ENCODE assay signal across 9 cellular contexts in genomic region chr5:59745422-59745863, GRCh38.
DNase-seq lines count a peak whose midpoint lies in the region; ATAC-seq and TF ChIP-seq lines count a peak whose summit lies in the region.
"Had no signal": no experiment of that assay in that cellular context is flagged by ENCODE, and none has a peak within 500 bp of the region (broad histone marks: within the 10 kb centered on the region; RNA-seq: fewer than 3 reads in every experiment).

No MANE protein-coding gene starts in this region.

- in situ Hi-C loops in mammary epithelial cell (cut with MboI; ENCODE audit: low sequenced_read_pairs in 2 of 2), result loop anchor here in 1 of 2 donors (10.0 kb wide), 1 partner anchor 49 kb away; no protein-coding TSS in a partner anchor
- in situ Hi-C loops in transverse colon (cut with MboI; ENCODE audit: low pct_ligation_motif_present in 1 of 4, low pct_unique_long_range_greater_than_20kb in 1 of 4, low sequenced_read_pairs in 3 of 4), result no loop called here

- H3K27ac Mint-ChIP-seq in neural progenitor cell, result no peak overlapping the region
- H3K27ac Mint-ChIP-seq in effector memory CD8-positive, alpha-beta T cell, result no peak overlapping the region

- H3K4me2 ChIP-seq in mammary epithelial cell (ENCODE audit: insufficient read depth, low read depth, low read length), result no peak overlapping the region
- H3K4me2 ChIP-seq in neural progenitor cell, result no peak overlapping the region

- peak overlapping the region; percentile 90 for H3K27ac ChIP-seq in mammary epithelial cell (ENCODE audit: insufficient read depth, low read depth, low read length)
- H3K27ac ChIP-seq in lung (ENCODE audit: low read depth in 1 of 2, low read length in 1 of 2), result peak overlapping the region; percentile 50 to 52
- H3K27ac ChIP-seq in transverse colon, result peak overlapping the region; percentile 59 to 66 (median 66)
- H3K27ac ChIP-seq in neural progenitor cell, result no peak overlapping the region

- H3K9me3 ChIP-seq in mammary epithelial cell (replicated peaks; ENCODE audit: insufficient read depth, low read length) (no peaks in the 10 kb centered on the region), lung (ENCODE audit: control insufficient read depth in 2 of 2, insufficient read depth in 1 of 2, low read length in 1 of 2) (no peaks in the 10 kb centered on the region), transverse colon (no peaks in the 10 kb centered on the region), neural progenitor cell (ENCODE audit: low read depth) (no peaks in the 10 kb centered on the region)

- TF ChIP-seq CTCF in mammary epithelial cell (conservative IDR thresholded peaks at IDR 0.05 in 1 of 2, IDR thresholded peaks at IDR 0.05 in 1 of 2; ENCODE audit: extremely low read depth in 1 of 2, insufficient read depth in 1 of 2, low read depth in 1 of 2, low read length in 2 of 2) (no peak), lung (IDR thresholded peaks at IDR 0.05; ENCODE audit: control extremely low read depth, extremely low read depth) (no peak), transverse colon (IDR thresholded peaks at IDR 0.05) (no peak), neural progenitor cell (IDR thresholded peaks at IDR 0.05) (no peak)

- CTCF ChIA-PET in mammary epithelial cell (lab: Charles Lee; ENCODE audit: low non-redundant PET), result no interaction called here

- no peaks in the 10 kb centered on the region for H4K20me1 ChIP-seq in mammary epithelial cell (ENCODE audit: insufficient read depth, low read length)
- H4K20me1 ChIP-seq in neural progenitor cell (ENCODE audit: low read depth), result no peaks in the 10 kb centered on the region

- H3K27me3 Mint-ChIP-seq in neural progenitor cell (ENCODE audit: insufficient read depth, low read depth), result no peaks in the 10 kb centered on the region
- H3K27me3 Mint-ChIP-seq in effector memory CD8-positive, alpha-beta T cell, result no peaks in the 10 kb centered on the region

- H3K9ac ChIP-seq in mammary epithelial cell (ENCODE audit: insufficient read depth, low read length), result peak overlapping the region; percentile 35
- no peak overlapping the region for H3K9ac ChIP-seq in neural progenitor cell

- dilution Hi-C loops in mammary epithelial cell (cut with HindIII; ENCODE audit: low sequenced_read_pairs), result no loop called here

- H3K36me3 ChIP-seq in mammary epithelial cell (ENCODE audit: insufficient read depth, low read length), result no peaks in the 10 kb centered on the region
- no peaks in the 10 kb centered on the region for H3K36me3 ChIP-seq in lung (ENCODE audit: control insufficient read depth in 2 of 2, insufficient read depth in 2 of 2, low read length in 2 of 2)
- H3K36me3 ChIP-seq in transverse colon, result no peaks in the 10 kb centered on the region
- no peaks in the 10 kb centered on the region for H3K36me3 ChIP-seq in neural progenitor cell

- peaks cover 12% of the 10 kb centered on the region for H3K4me1 Mint-ChIP-seq in neural progenitor cell
- H3K4me1 Mint-ChIP-seq in effector memory CD8-positive, alpha-beta T cell (ENCODE audit: low read depth in 2 of 2), result no peaks in the 10 kb centered on the region

- H3K4me3 ChIP-seq in mammary epithelial cell (replicated peaks in 1 of 3; ENCODE audit: insufficient read depth in 1 of 3, low read depth in 2 of 3, low read length in 3 of 3) (no peak overlapping the region), lung (no peak overlapping the region), transverse colon (no peak overlapping the region), neural progenitor cell (no peak overlapping the region)

- H3K27me3 ChIP-seq in mammary epithelial cell (ENCODE audit: insufficient read depth, low read length) (no peaks in the 10 kb centered on the region), lung (ENCODE audit: control insufficient read depth, insufficient read depth) (peaks cover 2% of the 10 kb centered on the region), transverse colon (no peaks in the 10 kb centered on the region), neural progenitor cell (no peaks in the 10 kb centered on the region)

- H2AFZ ChIP-seq in mammary epithelial cell (ENCODE audit: low read depth, low read length) (no peak overlapping the region), neural progenitor cell (replicated peaks) (no peak overlapping the region)

- no peak for TF ChIP-seq POLR2A in transverse colon (IDR thresholded peaks at IDR 0.05)

- no peaks in the 10 kb centered on the region for H3K9me3 Mint-ChIP-seq in neural progenitor cell
- H3K9me3 Mint-ChIP-seq in effector memory CD8-positive, alpha-beta T cell, result peaks cover 7 to 8% of the 10 kb centered on the region in 2 donors

- peak; percentile 81 for TF ChIP-seq EP300 in transverse colon (IDR thresholded peaks at IDR 0.05; ENCODE audit: low read depth)

- peaks cover 30% of the 10 kb centered on the region for H3K79me2 ChIP-seq in mammary epithelial cell (ENCODE audit: insufficient read depth, low read length)
- H3K79me2 ChIP-seq in neural progenitor cell (ENCODE audit: low read depth), result no peaks in the 10 kb centered on the region

- no peak overlapping the region for H3K4me3 Mint-ChIP-seq in neural progenitor cell
- H3K4me3 Mint-ChIP-seq in effector memory CD8-positive, alpha-beta T cell, result no peak overlapping the region

- H3K4me1 ChIP-seq in mammary epithelial cell (ENCODE audit: insufficient read depth, low read length) (peaks cover 33% of the 10 kb centered on the region), lung (ENCODE audit: control insufficient read depth in 2 of 2, insufficient read depth in 2 of 2, low read length in 2 of 2) (no peaks in the 10 kb centered on the region), transverse colon (peaks cover 0 to 9% (median 7%) of the 10 kb centered on the region in 4 donors), neural progenitor cell (no peaks in the 10 kb centered on the region)

- intact Hi-C loops in mammary epithelial cell (cut with micrococcal nuclease), result no loop called here
- intact Hi-C loops in transverse colon (cut with DNase I; ENCODE audit: low total_unique reads), result no loop called here

- DNase-seq in NCI-H2081 (lab: John Stamatoyannopoulos, UW), result peak; percentile 29 to 31
- DNase-seq in NCI-H2081 treated with DMSO at 0.1 percent for 48 hours (lab: John Stamatoyannopoulos, UW), result no peak
- DNase-seq in mammary epithelial cell, result peak; percentile 74
- no peak for DNase-seq in lung (ENCODE audit: low spot score)
- DNase-seq in transverse colon, result peak; percentile 32
- no peak for DNase-seq in neural progenitor cell (ENCODE audit: low spot score)
- DNase-seq in cerebellum (ENCODE audit: low spot score), result no peak
- no peak for DNase-seq in effector memory CD8-positive, alpha-beta T cell
- DNase-seq: NCI-H187 had no signal

- no TSS peak for BruUV-seq in mammary epithelial cell (replicated peaks; lab: Mats Ljungman, UMichigan)

- no peaks in the 10 kb centered on the region for H3F3A ChIP-seq in neural progenitor cell (ENCODE audit: low read depth)

- ATAC-seq in lung (ENCODE audit: insufficient read depth, low FRiP score), result peak; percentile 63
- ATAC-seq in effector memory CD8-positive, alpha-beta T cell (replicated peaks), result no peak

- no peaks in the 10 kb centered on the region for H3K36me3 Mint-ChIP-seq in neural progenitor cell
- H3K36me3 Mint-ChIP-seq in effector memory CD8-positive, alpha-beta T cell (ENCODE audit: insufficient read depth), result no peaks in the 10 kb centered on the region

- WGBS in mammary epithelial cell (ENCODE audit: low coverage, missing lambda C conversion rate), result 80% methylated on average over 7 of the region's 7 CpGs
- WGBS in lung, 2 donors, result 55 to 66% methylated on average over 7 of the region's 7 CpGs
- WGBS in transverse colon (ENCODE audit: low coverage in 1 of 2), 2 donors, result 62 to 65% methylated on average over 6 to 7 of the region's 7 CpGs

Comparison
In these comparisons a context has a peak if more than half of its experiments do, and no peak if none do; other contexts are left out.
1. DNase-seq: peak in NCI-H2081 (2 of 2), mammary epithelial cell (single experiment) and transverse colon (single experiment); none in NCI-H2081 treated with DMSO at 0.1 percent for 48 hours (single experiment), lung (single experiment), neural progenitor cell (single experiment), cerebellum (single experiment) and effector memory CD8-positive, alpha-beta T cell (0 of 3).